Comparison of ENCODE assay signal across 34 cellular contexts in the genomic region with DNA sequence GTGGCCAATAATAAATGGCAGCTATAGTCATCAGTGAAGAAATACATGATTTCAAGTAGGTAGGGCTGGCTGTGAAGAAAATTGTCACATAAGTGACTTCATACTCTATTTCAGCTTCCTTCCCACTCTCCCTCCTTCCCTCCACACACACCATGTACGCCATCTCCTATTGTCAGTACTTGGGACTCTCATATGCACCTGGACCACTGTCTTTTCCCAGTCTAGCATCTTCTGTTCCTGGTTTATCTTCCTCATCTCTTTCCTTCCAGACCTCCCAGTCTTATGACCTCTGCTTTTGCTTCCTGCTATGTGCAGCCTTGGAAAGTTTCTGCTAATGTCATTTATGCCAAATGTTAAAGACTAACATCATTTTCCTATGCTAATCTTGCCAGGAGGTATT.
"Had no signal": no experiment of that assay in that cellular context is flagged by ENCODE, and none has a peak within 500 bp of the region (broad histone marks: within the 10 kb centered on the region; RNA-seq: fewer than 3 reads in every experiment).

No MANE protein-coding gene starts in this region.

- H3K27me3 ChIP-seq: MG63 had no signal

- H3K4me3 ChIP-seq: MG63 had no signal

- H3K9ac ChIP-seq: KMS-11 had no signal

- H3K27ac ChIP-seq: KMS-11 had no signal

- H3K4me2 ChIP-seq: KMS-11 had no signal

- H3K36me3 ChIP-seq: MG63 had no signal

- DNase-seq: Karpas-422, Kasumi-1, MG63, MM.1S, MV-4-11, NCI-H1048, NCI-H1092, NCI-H1092 treated with DMSO at 0.1 percent for 48 hours, NCI-H1105, NCI-H1105 treated with DMSO at 0.1 percent for 48 hours, NCI-H1417, NCI-H1417 treated with DMSO at 0.1 percent for 48 hours, NCI-H1436, NCI-H1436 treated with DMSO at 0.1 percent for 48 hours, NCI-H146, NCI-H1694, NCI-H1694 treated with DMSO at 0.1 percent for 48 hours, NCI-H187, NCI-H187 treated with DMSO at 0.1 percent for 48 hours, NCI-H1930, NCI-H2029, NCI-H2029 treated with DMSO at 0.1 percent for 48 hours, NCI-H2081, NCI-H2081 treated with DMSO at 0.1 percent for 48 hours, NCI-H2107, NCI-H2171, NCI-H2171 treated with DMSO at 0.1 percent for 48 hours, NCI-H2227 treated with DMSO at 0.1 percent for 48 hours, NCI-H226, NCI-H345, NCI-H446, NCI-H446 treated with DMSO at 0.1 percent for 48 hours, NCI-H510A had no signal

- H3K9me3 ChIP-seq: MG63 had no signal
